Comparison of ENCODE assay signal across 1 cellular context in the genomic region with DNA sequence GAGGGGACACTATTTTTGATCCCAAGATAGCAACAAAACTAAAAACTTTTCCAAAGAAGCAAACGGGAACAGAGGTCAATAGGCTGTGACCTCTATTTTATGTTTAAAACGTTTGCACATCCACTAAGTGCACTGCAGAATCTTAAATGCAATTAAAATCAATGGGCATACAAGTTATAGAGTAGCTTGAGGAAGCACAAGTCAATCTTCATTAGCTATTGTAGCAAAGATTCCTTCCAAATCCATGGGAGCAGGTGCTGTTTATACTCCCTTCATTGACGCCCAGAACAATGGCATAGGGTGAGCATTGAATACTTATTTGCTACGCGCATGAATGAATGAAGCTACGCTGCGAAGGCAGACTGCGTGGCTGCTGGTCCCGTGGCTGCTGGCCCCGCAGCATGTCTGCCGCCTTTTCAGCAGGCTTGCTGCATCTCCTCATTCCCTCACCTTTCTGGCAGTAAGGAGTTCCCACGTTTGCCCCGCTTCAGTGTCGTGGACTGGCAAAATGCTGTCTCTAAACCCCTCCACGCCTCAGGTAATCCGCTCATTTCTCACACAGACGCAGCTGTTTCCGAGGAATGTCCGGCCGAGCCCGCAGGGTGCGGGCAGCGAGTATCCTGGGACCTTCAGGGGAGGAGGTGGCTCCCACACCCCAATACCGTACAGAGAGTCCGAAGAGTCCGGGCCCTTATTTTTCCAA.
TF ChIP-seq lines count a peak whose summit lies in the region.

No MANE protein-coding gene starts in this region.

TF ChIP-seq in GM12878, 131 proteins besides CTCF, POLR2A, EP300 and RAD21:
- TF ChIP-seq, protein P1, sequence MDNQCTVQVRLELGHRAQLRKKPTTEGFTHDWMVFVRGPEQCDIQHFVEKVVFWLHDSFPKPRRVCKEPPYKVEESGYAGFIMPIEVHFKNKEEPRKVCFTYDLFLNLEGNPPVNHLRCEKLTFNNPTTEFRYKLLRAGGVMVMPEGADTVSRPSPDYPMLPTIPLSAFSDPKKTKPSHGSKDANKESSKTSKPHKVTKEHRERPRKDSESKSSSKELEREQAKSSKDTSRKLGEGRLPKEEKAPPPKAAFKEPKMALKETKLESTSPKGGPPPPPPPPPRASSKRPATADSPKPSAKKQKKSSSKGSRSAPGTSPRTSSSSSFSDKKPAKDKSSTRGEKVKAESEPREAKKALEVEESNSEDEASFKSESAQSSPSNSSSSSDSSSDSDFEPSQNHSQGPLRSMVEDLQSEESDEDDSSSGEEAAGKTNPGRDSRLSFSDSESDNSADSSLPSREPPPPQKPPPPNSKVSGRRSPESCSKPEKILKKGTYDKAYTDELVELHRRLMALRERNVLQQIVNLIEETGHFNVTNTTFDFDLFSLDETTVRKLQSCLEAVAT (IDR thresholded peaks at IDR 0.05): peak; percentile 60; the same call in 1 of the 2 replicates
- no peak for TF ChIP-seq GATAD2B (conservative IDR thresholded peaks at IDR 0.05; ENCODE audit: low read depth)
